19 cellular contexts compared by ENCODE assay signal in genomic region chr2:175805442-175806114, GRCh38.
DNase-seq lines count a peak whose midpoint lies in the region; ATAC-seq and TF ChIP-seq lines count a peak whose summit lies in the region.
"Had no signal": no experiment of that assay in that cellular context is flagged by ENCODE, and none has a peak within 500 bp of the region (broad histone marks: within the 10 kb centered on the region; RNA-seq: fewer than 3 reads in every experiment).

No MANE protein-coding gene starts in this region.

- H3K9me3 ChIP-seq in heart right ventricle = no peaks in the 10 kb centered on the region
- H3K9me3 ChIP-seq in left ventricle myocardium inferior (replicated peaks) = no peaks in the 10 kb centered on the region
- H3K9me3 ChIP-seq: Caco-2 had no signal

- H3K27ac Mint-ChIP-seq in stimulated activated effector memory CD8-positive, alpha-beta T cell treated with anti-CD3 and anti-CD28 coated beads, Interleukin-12 subunit alpha, Interleukin-12 subunit beta, amount 100 ng/mL, for 72 hours = no peak overlapping the region
- H3K27ac Mint-ChIP-seq: activated CD4-positive, alpha-beta T cell treated with anti-CD3 and anti-CD28 coated beads for 36 hours; activated naive CD4-positive, alpha-beta T cell treated with anti-CD3 and anti-CD28 coated beads for 36 hours had no signal

- H3K4me1 ChIP-seq in heart right ventricle (peaks cover 0 to 10% (median 0%) of the 10 kb centered on the region in 9 donors), left ventricle myocardium inferior (peaks cover 8% of the 10 kb centered on the region)
- H3K4me1 ChIP-seq: Caco-2 had no signal

- TF ChIP-seq CTCF in heart right ventricle (IDR thresholded peaks at IDR 0.05) = no peak
- no peak for TF ChIP-seq CTCF in left ventricle myocardium inferior (IDR thresholded peaks at IDR 0.05; ENCODE audit: borderline replicate concordance)
- no peak for TF ChIP-seq CTCF in fibroblast of pulmonary artery (IDR thresholded peaks at IDR 0.05; ENCODE audit: low read length, missing control alignments)

- ATAC-seq in heart right ventricle = peak in 6 of 8 donors; percentile 7 to 85 (median 72)
- peak; percentile 19 for ATAC-seq in stimulated activated effector memory CD8-positive, alpha-beta T cell treated with anti-CD3 and anti-CD28 coated beads, Interleukin-12 subunit alpha, Interleukin-12 subunit beta, amount 100 ng/mL, for 72 hours
- ATAC-seq: activated CD4-positive, alpha-beta T cell treated with anti-CD3 and anti-CD28 coated beads for 36 hours had no signal

- 44 to 67% methylated on average over 5 of the region's 5 CpGs for WGBS in heart right ventricle, 2 donors

- H3K36me3 ChIP-seq in heart right ventricle (no peaks in the 10 kb centered on the region), left ventricle myocardium inferior (no peaks in the 10 kb centered on the region)

- H3K9me3 Mint-ChIP-seq in stimulated activated effector memory CD8-positive, alpha-beta T cell treated with anti-CD3 and anti-CD28 coated beads, Interleukin-12 subunit alpha, Interleukin-12 subunit beta, amount 100 ng/mL, for 72 hours = no peaks in the 10 kb centered on the region
- H3K9me3 Mint-ChIP-seq: activated naive CD4-positive, alpha-beta T cell treated with anti-CD3 and anti-CD28 coated beads for 36 hours; neural crest cell had no signal

- no peaks in the 10 kb centered on the region for H3K27me3 ChIP-seq in heart right ventricle
- H3K27me3 ChIP-seq in left ventricle myocardium inferior (ENCODE audit: low read depth) = no peaks in the 10 kb centered on the region

- DNase-seq in heart right ventricle (no peak), left ventricle myocardium inferior (no peak), MV-4-11 (lab: John Stamatoyannopoulos, UW) (peak; percentile 1), fibroblast of pulmonary artery (ENCODE audit: low read depth) (peak; percentile 4), ecto neural progenitor cell (ENCODE audit: low spot score) (no peak), HuH-7.5 (ENCODE audit: low spot score) (no peak), NCI-H82 (lab: John Stamatoyannopoulos, UW) (no peak)
- no peak for DNase-seq in stimulated activated effector memory CD8-positive, alpha-beta T cell treated with anti-CD3 and anti-CD28 coated beads, Interleukin-12 subunit alpha, Interleukin-12 subunit beta, amount 100 ng/mL, for 72 hours (ENCODE audit: low spot score in 2 of 2)
- DNase-seq: activated CD4-positive, alpha-beta T cell treated with anti-CD3 and anti-CD28 coated beads for 36 hours; activated naive CD4-positive, alpha-beta T cell treated with anti-CD3 and anti-CD28 coated beads for 36 hours; Caco-2; glutamatergic neuron; KBM-7; NCI-H1436; NCI-H345; SHP77 had no signal

- H3K27ac ChIP-seq in heart right ventricle = no peak overlapping the region
- H3K27ac ChIP-seq in left ventricle myocardium inferior (replicated peaks) = no peak overlapping the region
- H3K27ac ChIP-seq: coronary artery, epithelial cell of prostate had no signal

- H3K4me1 Mint-ChIP-seq in stimulated activated effector memory CD8-positive, alpha-beta T cell treated with anti-CD3 and anti-CD28 coated beads, Interleukin-12 subunit alpha, Interleukin-12 subunit beta, amount 100 ng/mL, for 72 hours = no peaks in the 10 kb centered on the region
- H3K4me1 Mint-ChIP-seq: activated CD4-positive, alpha-beta T cell treated with anti-CD3 and anti-CD28 coated beads for 36 hours had no signal

- no peak overlapping the region for H3K4me3 Mint-ChIP-seq in stimulated activated effector memory CD8-positive, alpha-beta T cell treated with anti-CD3 and anti-CD28 coated beads, Interleukin-12 subunit alpha, Interleukin-12 subunit beta, amount 100 ng/mL, for 72 hours
- H3K4me3 Mint-ChIP-seq: activated CD4-positive, alpha-beta T cell treated with anti-CD3 and anti-CD28 coated beads for 36 hours; activated naive CD4-positive, alpha-beta T cell treated with anti-CD3 and anti-CD28 coated beads for 36 hours; neural crest cell had no signal

- no peaks in the 10 kb centered on the region for H3K36me3 Mint-ChIP-seq in stimulated activated effector memory CD8-positive, alpha-beta T cell treated with anti-CD3 and anti-CD28 coated beads, Interleukin-12 subunit alpha, Interleukin-12 subunit beta, amount 100 ng/mL, for 72 hours

- intact Hi-C loops in heart right ventricle (cut with DNase I) = no loop called here
- intact Hi-C loops in left ventricle myocardium inferior (cut with micrococcal nuclease) = no loop called here

- H3K4me3 ChIP-seq in heart right ventricle = no peak overlapping the region
- no peak overlapping the region for H3K4me3 ChIP-seq in left ventricle myocardium inferior
- H3K4me3 ChIP-seq in fibroblast of pulmonary artery (replicated peaks; ENCODE audit: low read depth, low read length) = no peak overlapping the region
- H3K4me3 ChIP-seq: coronary artery had no signal

Comparison
In these comparisons a context has a peak if more than half of its experiments do, and no peak if none do; other contexts are left out.
1. DNase-seq: peak in MV-4-11 (single experiment) and fibroblast of pulmonary artery (single experiment); none in heart right ventricle (0 of 2), left ventricle myocardium inferior (single experiment), stimulated activated effector memory CD8-positive, alpha-beta T cell treated with anti-CD3 and anti-CD28 coated beads, Interleukin-12 subunit alpha, Interleukin-12 subunit beta, amount 100 ng/mL, for 72 hours (0 of 2), ecto neural progenitor cell (single experiment), HuH-7.5 (single experiment) and NCI-H82 (single experiment).